In the genomic region with DNA sequence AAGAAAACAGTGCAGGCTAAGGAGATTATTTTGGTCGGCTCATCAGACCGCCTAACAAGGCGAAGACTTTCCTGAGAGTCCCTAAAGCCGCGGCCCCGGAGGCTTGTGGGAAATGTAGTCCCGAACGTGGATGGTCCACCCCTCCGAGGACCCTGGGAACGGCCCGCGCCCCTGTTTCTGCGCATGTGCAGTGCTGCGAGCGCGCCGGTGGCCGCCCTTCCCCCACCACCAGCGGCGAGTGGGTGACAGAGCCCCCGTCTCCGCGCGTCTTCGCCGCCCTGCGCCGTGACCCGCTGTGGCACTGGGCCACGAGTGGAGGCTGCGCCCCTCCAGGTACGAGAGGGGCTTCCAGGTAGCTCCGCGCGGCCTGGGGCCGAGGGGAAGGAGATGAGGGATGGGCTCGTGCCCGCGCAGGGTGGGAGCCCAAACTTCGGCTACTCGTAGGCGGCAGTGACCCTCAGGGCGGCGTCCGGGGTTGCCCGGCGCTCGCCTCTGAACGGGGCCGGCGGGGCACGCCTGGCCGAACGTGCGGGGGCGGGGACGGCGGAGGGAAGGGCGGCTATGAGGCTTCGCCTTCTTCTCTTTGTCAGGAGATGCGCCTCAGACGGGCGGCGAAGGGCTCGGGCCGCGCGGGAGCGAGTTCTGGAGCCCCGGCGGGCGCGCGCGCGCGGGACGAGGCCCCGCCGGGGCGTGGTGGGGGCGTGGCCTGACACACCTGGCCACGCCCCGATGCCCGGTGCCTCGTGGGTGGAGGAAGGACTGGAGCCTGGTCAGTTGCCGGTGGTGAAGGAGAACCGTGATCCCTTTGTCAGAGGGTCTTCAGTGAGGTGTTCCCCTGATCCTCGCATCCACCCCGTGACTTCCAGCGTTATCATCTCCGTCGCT, we compare ENCODE assay signal across 8 cellular contexts.
DNase-seq lines count a peak whose midpoint lies in the region; ATAC-seq and TF ChIP-seq lines count a peak whose summit lies in the region.

Gene ZFP1 (plus strand): TSS at position 214 of the 885 bp plus-strand sequence. CDS start 4,428 bp downstream, outside the sequence.

- DNase-seq in NCI-H2081 treated with DMSO at 0.1 percent for 48 hours (lab: John Stamatoyannopoulos, UW), result peak; percentile 75
- DNase-seq in T1000 (lab: John Stamatoyannopoulos, UW), result peak; percentile 75
- peak; percentile 80 for DNase-seq in astrocyte of the cerebellum (ENCODE audit: low read depth)
- peak; percentile 89 to 91 for DNase-seq in hippocampal formation (lab: John Stamatoyannopoulos, UW)
- DNase-seq in retina, result peak; percentile 99

- no peak for TF ChIP-seq CTCF in 22Rv1 (IDR thresholded peaks at IDR 0.05)
- no peak for TF ChIP-seq CTCF in astrocyte of the cerebellum (IDR thresholded peaks at IDR 0.05; ENCODE audit: low read depth, low read length, missing control alignments)

- in situ Hi-C loops in astrocyte of the cerebellum (cut with HindIII; ENCODE audit: low sequenced_read_pairs), result no loop called here

- peak within 1 kb of the TSS; percentile 95 for H3K27ac ChIP-seq in 22Rv1

- peak; percentile 75 for ATAC-seq in GM18519 (IDR thresholded peaks at IDR 0.05; ENCODE audit: low FRiP score, unreplicated experiment)
- ATAC-seq in HG03045 (IDR thresholded peaks at IDR 0.05; ENCODE audit: unreplicated experiment), result peak; percentile 81

- peak within 1 kb of the TSS; percentile 97 for H3K4me3 ChIP-seq in astrocyte of the cerebellum (ENCODE audit: low read depth, low read length)

Comparison
In these comparisons a context has a peak if more than half of its experiments do, and no peak if none do; other contexts are left out.
1. Peak in every context shown above with its lines: DNase-seq, ATAC-seq, H3K4me3 ChIP-seq and H3K27ac ChIP-seq.